Comparison of ENCODE assay signal across 19 cellular contexts in genomic region chr12:80356092-80356491, GRCh38.
A peak's percentile ranks its signal among the peaks of the same experiment; 100 is the strongest.
DNase-seq lines count a peak whose midpoint lies in the region; ATAC-seq, FAIRE-seq and TF ChIP-seq lines count a peak whose summit lies in the region.
"Had no signal": no experiment of that assay in that cellular context is flagged by ENCODE, and none has a peak within 500 bp of the region (broad histone marks: within the 10 kb centered on the region; RNA-seq: fewer than 3 reads in every experiment).

No MANE protein-coding gene starts in this region.

- 5% methylated on average over 2 of the region's 2 CpGs for WGBS in HepG2 (ENCODE audit: low lambda C conversion rate)

- BruUV-seq in HepG2 (replicated peaks; lab: Mats Ljungman, UMichigan), result no TSS peak

- no peak for TF ChIP-seq RAD21 in HepG2 (CRISPR knock-in tag; IDR thresholded peaks at IDR 0.05)

- H3K9me3 ChIP-seq in HepG2 (ENCODE audit: low read length), result no peaks in the 10 kb centered on the region
- H3K9me3 ChIP-seq: MG63 had no signal

- no peak overlapping the region for H3K4me2 ChIP-seq in HepG2 (ENCODE audit: low read depth, low read length)
- H3K4me2 ChIP-seq: KMS-11 had no signal

- H3K27me3 ChIP-seq in HepG2 (ENCODE audit: control insufficient read depth in 1 of 2, insufficient read depth in 2 of 2, low read length in 2 of 2), result no peaks in the 10 kb centered on the region
- H3K27me3 ChIP-seq: MG63 had no signal

- H3K4me3 Mint-ChIP-seq in chondrocyte (ENCODE audit: unreplicated experiment), result no peak overlapping the region

- FAIRE-seq in HepG2 (lab: Jason Lieb, UNC), result no peak
- FAIRE-seq: A204.1 had no signal

- no peak overlapping the region for H3K9ac ChIP-seq in HepG2 (ENCODE audit: insufficient read depth, low read depth, low read length)
- H3K9ac ChIP-seq: KMS-11 had no signal

- H3K27ac ChIP-seq in HepG2 (ENCODE audit: extremely low read length, insufficient read depth, low read length), result no peak overlapping the region
- H3K27ac ChIP-seq: KMS-11 had no signal

- H3K36me3 ChIP-seq in HepG2 (replicated peaks in 1 of 2; ENCODE audit: control insufficient read depth in 1 of 2, insufficient read depth in 2 of 2, low read length in 2 of 2), result no peaks in the 10 kb centered on the region
- H3K36me3 ChIP-seq: MG63 had no signal

- H3K36me3 Mint-ChIP-seq in chondrocyte (ENCODE audit: low read depth), result no peaks in the 10 kb centered on the region

- H3K9me3 Mint-ChIP-seq in chondrocyte (ENCODE audit: low read depth), result no peaks in the 10 kb centered on the region

- no peak overlapping the region for H2AFZ ChIP-seq in HepG2 (ENCODE audit: low read length)

- DNase-seq in ELR (ENCODE audit: low read depth) (peak; percentile 4), chondrocyte (ENCODE audit: low spot score) (no peak), glomerular endothelial cell (ENCODE audit: extremely low read depth, low read depth, low spot score) (peak; percentile 80), HepG2 (ENCODE audit: low spot score) (no peak), NCI-H226 (no peak), NCI-H1436 (lab: John Stamatoyannopoulos, UW) (no peak), NCI-H2107 (lab: John Stamatoyannopoulos, UW) (no peak)
- DNase-seq: AML-193, DMS79, GDM1, GOT3, MG63, NCI-H1092 treated with DMSO at 0.1 percent for 48 hours, NCI-H187 treated with DMSO at 0.1 percent for 48 hours, NCI-H524, SHP77 treated with DMSO at 0.1 percent for 48 hours had no signal

- no peaks in the 10 kb centered on the region for H4K20me1 ChIP-seq in HepG2 (ENCODE audit: insufficient read depth, low read length)

- H3K27ac Mint-ChIP-seq in chondrocyte (ENCODE audit: unreplicated experiment), result peak overlapping the region; percentile 1

- peak; percentile 51 for ATAC-seq in HG02852 (IDR thresholded peaks at IDR 0.05; ENCODE audit: unreplicated experiment)
- no peak for ATAC-seq in HepG2

- TF ChIP-seq POLR2A in HepG2 (IDR thresholded peaks at IDR 0.05; ENCODE audit: insufficient read depth in 1 of 2, low read depth in 2 of 2, low read length in 2 of 2), result no peak

- POLR2A ChIA-PET in HepG2 (lab: Yijun Ruan, JAX), result no interaction called here

- peaks cover 19% of the 10 kb centered on the region for H3K4me1 ChIP-seq in HepG2 (ENCODE audit: insufficient read depth, low read length)

- in situ Hi-C loops in HepG2 (cut with HindIII; ENCODE audit: extremely low pct_ligation_motif_present, low pct_unique_long_range_greater_than_20kb), result no loop called here

- no peaks in the 10 kb centered on the region for H3K27me3 Mint-ChIP-seq in chondrocyte (ENCODE audit: low read depth)

- CTCF ChIA-PET in HepG2 (lab: Yijun Ruan, JAX; ENCODE audit: low intra/inter-chr PET ratio, low total read pairs), result no interaction called here

- H3K4me3 ChIP-seq in HepG2 (replicated peaks in 1 of 3; ENCODE audit: insufficient read depth in 1 of 3, low read depth in 2 of 3, low read length in 3 of 3), result no peak overlapping the region
- H3K4me3 ChIP-seq: MG63 had no signal

- no peaks in the 10 kb centered on the region for H3K79me2 ChIP-seq in HepG2 (ENCODE audit: insufficient read depth, low read length)

- TF ChIP-seq CTCF in chondrocyte (IDR thresholded peaks at IDR 0.05) (no peak), HepG2 (CRISPR knock-in tag; IDR thresholded peaks at IDR 0.05) (no peak)

- TF ChIP-seq EP300 in HepG2 (IDR thresholded peaks at IDR 0.05; ENCODE audit: low read depth in 2 of 2, low read length in 2 of 2) (no peak), HepG2 (CRISPR knock-in tag; IDR thresholded peaks at IDR 0.05; ENCODE audit: borderline replicate concordance) (no peak)

- H3K4me1 Mint-ChIP-seq in chondrocyte (ENCODE audit: low read depth), result peaks cover 20% of the 10 kb centered on the region

- intact Hi-C loops in HepG2 (cut with micrococcal nuclease; ENCODE audit: unreplicated experiment), result no loop called here

TF ChIP-seq in HepG2, 621 proteins besides CTCF, POLR2A, EP300 and RAD21:
- no peak for TF ChIP-seq ZNF451 (CRISPR knock-in tag; IDR thresholded peaks at IDR 0.05)
- TF ChIP-seq, protein P1, sequence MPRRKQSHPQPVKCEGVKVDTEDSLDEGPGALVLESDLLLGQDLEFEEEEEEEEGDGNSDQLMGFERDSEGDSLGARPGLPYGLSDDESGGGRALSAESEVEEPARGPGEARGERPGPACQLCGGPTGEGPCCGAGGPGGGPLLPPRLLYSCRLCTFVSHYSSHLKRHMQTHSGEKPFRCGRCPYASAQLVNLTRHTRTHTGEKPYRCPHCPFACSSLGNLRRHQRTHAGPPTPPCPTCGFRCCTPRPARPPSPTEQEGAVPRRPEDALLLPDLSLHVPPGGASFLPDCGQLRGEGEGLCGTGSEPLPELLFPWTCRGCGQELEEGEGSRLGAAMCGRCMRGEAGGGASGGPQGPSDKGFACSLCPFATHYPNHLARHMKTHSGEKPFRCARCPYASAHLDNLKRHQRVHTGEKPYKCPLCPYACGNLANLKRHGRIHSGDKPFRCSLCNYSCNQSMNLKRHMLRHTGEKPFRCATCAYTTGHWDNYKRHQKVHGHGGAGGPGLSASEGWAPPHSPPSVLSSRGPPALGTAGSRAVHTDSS (CRISPR knock-in tag; conservative IDR thresholded peaks at IDR 0.05), result no peak
- no peak for TF ChIP-seq CHD4 (IDR thresholded peaks at IDR 0.05; ENCODE audit: borderline replicate concordance, low read length)
- TF ChIP-seq ZNF558 (CRISPR knock-in tag; IDR thresholded peaks at IDR 0.05; ENCODE audit: borderline replicate concordance), result no peak
- no peak for TF ChIP-seq ZNF639 (CRISPR knock-in tag; conservative IDR thresholded peaks at IDR 0.05)
- no peak for TF ChIP-seq ZNF703 (CRISPR knock-in tag; IDR thresholded peaks at IDR 0.05; ENCODE audit: borderline replicate concordance)
- no peak for TF ChIP-seq NR2F1 (CRISPR knock-in tag; IDR thresholded peaks at IDR 0.05)

Comparison
In these comparisons a context has a peak if more than half of its experiments do, and no peak if none do; other contexts are left out.
1. DNase-seq: peak in ELR (single experiment) and glomerular endothelial cell (single experiment); none in chondrocyte (single experiment), HepG2 (single experiment), NCI-H226 (single experiment), NCI-H1436 (single experiment) and NCI-H2107 (single experiment).